16 cellular contexts compared by ENCODE assay signal in genomic region chr3:181948286-181948685, GRCh38.
DNase-seq lines count a peak whose midpoint lies in the region; ATAC-seq and TF ChIP-seq lines count a peak whose summit lies in the region.
"Had no signal": no experiment of that assay in that cellular context is flagged by ENCODE, and none has a peak within 500 bp of the region (broad histone marks: within the 10 kb centered on the region; RNA-seq: fewer than 3 reads in every experiment).

No MANE protein-coding gene starts in this region.

- peaks cover 37 to 40% of the 10 kb centered on the region in 2 experiments for H3K4me1 Mint-ChIP-seq in H9
- H3K4me1 Mint-ChIP-seq in nephron progenitor cell: peaks cover 8% of the 10 kb centered on the region

- no peak overlapping the region for H3K9ac ChIP-seq in H9 (ENCODE audit: extremely low read depth, insufficient read length, low read length)

- TF ChIP-seq CTCF in H9 (conservative IDR thresholded peaks at IDR 0.05) (peak; percentile 67), RWPE1 (conservative IDR thresholded peaks at IDR 0.05; ENCODE audit: low read depth) (peak; percentile 47), kidney epithelial cell (IDR thresholded peaks at IDR 0.05; ENCODE audit: insufficient read depth, low read length, poor library complexity, severe bottlenecking) (peak; percentile 61), nephron progenitor cell (IDR thresholded peaks at IDR 0.05) (no peak)

- no peak overlapping the region for H3K18ac ChIP-seq in H9 (ENCODE audit: insufficient read length, low read depth, low read length)

- H3K79me2 ChIP-seq in H9 (ENCODE audit: insufficient read depth, low read length): no peaks in the 10 kb centered on the region

- no peak overlapping the region for H3K56ac ChIP-seq in H9 (ENCODE audit: insufficient read length, low read depth, low read length)

- no peak overlapping the region for H2BK120ac ChIP-seq in H9 (ENCODE audit: low read depth, low read length, poor library complexity, severe bottlenecking)

- no peak overlapping the region for H2BK15ac ChIP-seq in H9 (ENCODE audit: low read depth, low read length)

- H3K9me3 Mint-ChIP-seq in H9 (peaks cover 3 to 4% of the 10 kb centered on the region in 2 experiments; a peak in 3 of 5 replicates), nephron progenitor cell (peaks cover 4% of the 10 kb centered on the region)
- H3K9me3 Mint-ChIP-seq: activated T-helper 1 cell treated with anti-CD3 and anti-CD28 coated beads, Interleukin-12 subunit alpha, Interleukin-12 subunit beta, Interleukin-2, Interleukin-4 antibody, amounts not matched to agents 30 ng/mL and 10 ng/mL and 1 ng/mL, durations not matched to agents 14 hours and 24 hours and 36 hours; CD4-positive, alpha-beta T cell; dendritic cell treated with granulocyte-macrophage colony-stimulating factor and Interleukin-4, amounts not matched to agents 40 ng/mL and 50 ng/mL, for 4 days; stimulated activated naive CD8-positive, alpha-beta T cell treated with anti-CD3 and anti-CD28 coated beads, Interleukin-15, Interleukin-2, amounts not matched to agents 100 ng/mL and 50 ng/mL, for 24 hours had no signal

- no peak overlapping the region for H2BK20ac ChIP-seq in H9 (ENCODE audit: low read depth, low read length, poor library complexity, severe bottlenecking)

- H3K27me3 ChIP-seq in H9 (ENCODE audit: insufficient read depth, low read length) (no peaks in the 10 kb centered on the region), kidney epithelial cell (ENCODE audit: control insufficient read depth, insufficient read depth, low read length) (no peaks in the 10 kb centered on the region), MG63 (no peaks in the 10 kb centered on the region)
- H3K27me3 ChIP-seq: vagina had no signal

- no peak overlapping the region for H2BK12ac ChIP-seq in H9 (ENCODE audit: insufficient read length, low read depth, low read length)

- H4K5ac ChIP-seq in H9 (ENCODE audit: insufficient read length, low read depth, low read length): no peak overlapping the region

- H3K27me3 Mint-ChIP-seq in H9 (ENCODE audit: low read depth) (no peaks in the 10 kb centered on the region), nephron progenitor cell (ENCODE audit: low read depth, poor library complexity) (peaks cover 5% of the 10 kb centered on the region)
- H3K27me3 Mint-ChIP-seq: CD4-positive, alpha-beta T cell; dendritic cell treated with granulocyte-macrophage colony-stimulating factor and Interleukin-4, amounts not matched to agents 40 ng/mL and 50 ng/mL, for 4 days; stimulated activated naive CD8-positive, alpha-beta T cell treated with anti-CD3 and anti-CD28 coated beads, Interleukin-15, Interleukin-2, amounts not matched to agents 100 ng/mL and 50 ng/mL, for 24 hours had no signal

- no peak overlapping the region for H2AFZ ChIP-seq in H9 (ENCODE audit: low read length)

- no peak overlapping the region for H2BK5ac ChIP-seq in H9 (ENCODE audit: insufficient read length, low read length)

- H3K4me3 Mint-ChIP-seq in H9: no peak overlapping the region
- H3K4me3 Mint-ChIP-seq in nephron progenitor cell: no peak overlapping the region
- H3K4me3 Mint-ChIP-seq: activated T-helper 1 cell treated with anti-CD3 and anti-CD28 coated beads, Interleukin-12 subunit alpha, Interleukin-12 subunit beta, Interleukin-2, Interleukin-4 antibody, amounts not matched to agents 30 ng/mL and 10 ng/mL and 1 ng/mL, durations not matched to agents 14 hours and 24 hours and 36 hours; CD4-positive, alpha-beta T cell; dendritic cell treated with granulocyte-macrophage colony-stimulating factor and Interleukin-4, amounts not matched to agents 40 ng/mL and 50 ng/mL, for 4 days; stimulated activated naive CD8-positive, alpha-beta T cell treated with anti-CD3 and anti-CD28 coated beads, Interleukin-15, Interleukin-2, amounts not matched to agents 100 ng/mL and 50 ng/mL, for 24 hours had no signal

- DNase-seq in DMS53 (lab: John Stamatoyannopoulos, UW) (peak; percentile 49), H9 (no peak), RWPE1 (ENCODE audit: low spot score) (peak; percentile 23), kidney epithelial cell (ENCODE audit: low read depth) (no peak), nephron progenitor cell (no peak), MG63 (no peak)
- no peak for DNase-seq in stimulated activated naive CD8-positive, alpha-beta T cell treated with anti-CD3 and anti-CD28 coated beads, Interleukin-15, Interleukin-2, amounts not matched to agents 100 U/mL and 50 U/mL, for 24 hours
- DNase-seq: amniotic stem cell; CD4-positive, alpha-beta T cell; GDM1; NCI-H2227 treated with DMSO at 0.1 percent for 48 hours; T-helper 9 cell had no signal

- H3K23me2 ChIP-seq in H9 (ENCODE audit: insufficient read length, low read depth, low read length, poor library complexity, severe bottlenecking): no peaks in the 10 kb centered on the region

- peaks cover 4% of the 10 kb centered on the region; the same call in 1 of the 2 replicates for H3K4me1 ChIP-seq in H9 (ENCODE audit: insufficient read depth, low read length)
- H3K4me1 ChIP-seq: vagina had no signal

- no peaks in the 10 kb centered on the region for H3K9me3 ChIP-seq in H9 (ENCODE audit: control insufficient read depth, low read depth, low read length)
- peaks cover 2% of the 10 kb centered on the region; the same call in 1 of the 2 replicates for H3K9me3 ChIP-seq in MG63
- H3K9me3 ChIP-seq: vagina had no signal

- H2AK5ac ChIP-seq in H9 (ENCODE audit: insufficient read length, low read length): no peak overlapping the region

- H4K20me1 ChIP-seq in H9 (ENCODE audit: control insufficient read depth, insufficient read depth, insufficient read length): no peaks in the 10 kb centered on the region

- no peak overlapping the region for H3K4me2 ChIP-seq in H9 (ENCODE audit: insufficient read depth, insufficient read length, low read length)

- WGBS in H9 (ENCODE audit: extremely low coverage, insufficient read length, low lambda C conversion rate): no CpG with 5 or more reads among the region's 2 CpGs

- H3K36me3 ChIP-seq in kidney epithelial cell (ENCODE audit: control insufficient read depth, insufficient read depth, low read length) (no peaks in the 10 kb centered on the region), MG63 (no peaks in the 10 kb centered on the region)
- H3K36me3 ChIP-seq: vagina had no signal

- no peak overlapping the region for H3K14ac ChIP-seq in H9 (ENCODE audit: insufficient read depth, low read length)

- CTCF ChIA-PET in RWPE1 (lab: Yijun Ruan, JAX): interaction anchor here (0.5 to 0.7 kb wide), 8 partner anchors 11 to 307 kb away, joined by 3 to 4 read pairs (median 4); no protein-coding TSS in a partner anchor

- H3K27ac ChIP-seq in H9 (ENCODE audit: insufficient read length, low read depth, low read length): no peak overlapping the region
- no peak overlapping the region for H3K27ac ChIP-seq in RWPE1
- H3K27ac ChIP-seq: vagina had no signal

- H3K4me3 ChIP-seq in kidney epithelial cell (ENCODE audit: low read depth, low read length) (no peak overlapping the region), MG63 (no peak overlapping the region)
- H3K4me3 ChIP-seq: vagina had no signal

- H3K27ac Mint-ChIP-seq in H9: no peak overlapping the region
- no peak overlapping the region for H3K27ac Mint-ChIP-seq in nephron progenitor cell
- H3K27ac Mint-ChIP-seq: activated T-helper 1 cell treated with anti-CD3 and anti-CD28 coated beads, Interleukin-12 subunit alpha, Interleukin-12 subunit beta, Interleukin-2, Interleukin-4 antibody, amounts not matched to agents 30 ng/mL and 10 ng/mL and 1 ng/mL, durations not matched to agents 14 hours and 24 hours and 36 hours; CD4-positive, alpha-beta T cell; dendritic cell treated with granulocyte-macrophage colony-stimulating factor and Interleukin-4, amounts not matched to agents 40 ng/mL and 50 ng/mL, for 4 days; stimulated activated naive CD8-positive, alpha-beta T cell treated with anti-CD3 and anti-CD28 coated beads, Interleukin-15, Interleukin-2, amounts not matched to agents 100 ng/mL and 50 ng/mL, for 24 hours had no signal

- POLR2A ChIA-PET in RWPE1 (lab: Yijun Ruan, JAX; ENCODE audit: low non-redundant PET): no interaction called here

- peaks cover 3 to 5% (median 5%) of the 10 kb centered on the region in 3 experiments; a peak in 6 of 7 replicates for H3K36me3 Mint-ChIP-seq in H9 (ENCODE audit: insufficient read depth in 1 of 3, low read depth in 3 of 3)
- peaks cover 4% of the 10 kb centered on the region for H3K36me3 Mint-ChIP-seq in nephron progenitor cell (ENCODE audit: low read depth)

- no peak overlapping the region for H3K23ac ChIP-seq in H9 (ENCODE audit: insufficient read length, low read depth, low read length)

- no peak overlapping the region for H3K4ac ChIP-seq in H9 (ENCODE audit: low read depth, low read length)

- no peak overlapping the region for H3T11ph ChIP-seq in H9 (ENCODE audit: low read length)

- no peaks in the 10 kb centered on the region for H3K79me1 ChIP-seq in H9 (ENCODE audit: insufficient read depth, low read depth, low read length, poor library complexity, severe bottlenecking)

- H4K8ac ChIP-seq in H9 (replicated peaks; ENCODE audit: insufficient read length, low read depth, low read length): no peak overlapping the region

- no peak for ATAC-seq in stimulated activated naive CD8-positive, alpha-beta T cell treated with anti-CD3 and anti-CD28 coated beads, Interleukin-15, Interleukin-2, amounts not matched to agents 100 U/mL and 50 U/mL, for 24 hours

- no peak overlapping the region for H4K91ac ChIP-seq in H9 (ENCODE audit: insufficient read length, low read depth, low read length)

Comparison
In these comparisons a context has a peak if more than half of its experiments do, and no peak if none do; other contexts are left out.
1. DNase-seq: peak in DMS53 (single experiment) and RWPE1 (single experiment); none in H9 (single experiment), kidney epithelial cell (single experiment), nephron progenitor cell (single experiment), MG63 (single experiment) and stimulated activated naive CD8-positive, alpha-beta T cell treated with anti-CD3 and anti-CD28 coated beads, Interleukin-15, Interleukin-2, amounts not matched to agents 100 U/mL and 50 U/mL, for 24 hours (single experiment).